ENCODE assay signal across 20 cellular contexts in the genomic region with DNA sequence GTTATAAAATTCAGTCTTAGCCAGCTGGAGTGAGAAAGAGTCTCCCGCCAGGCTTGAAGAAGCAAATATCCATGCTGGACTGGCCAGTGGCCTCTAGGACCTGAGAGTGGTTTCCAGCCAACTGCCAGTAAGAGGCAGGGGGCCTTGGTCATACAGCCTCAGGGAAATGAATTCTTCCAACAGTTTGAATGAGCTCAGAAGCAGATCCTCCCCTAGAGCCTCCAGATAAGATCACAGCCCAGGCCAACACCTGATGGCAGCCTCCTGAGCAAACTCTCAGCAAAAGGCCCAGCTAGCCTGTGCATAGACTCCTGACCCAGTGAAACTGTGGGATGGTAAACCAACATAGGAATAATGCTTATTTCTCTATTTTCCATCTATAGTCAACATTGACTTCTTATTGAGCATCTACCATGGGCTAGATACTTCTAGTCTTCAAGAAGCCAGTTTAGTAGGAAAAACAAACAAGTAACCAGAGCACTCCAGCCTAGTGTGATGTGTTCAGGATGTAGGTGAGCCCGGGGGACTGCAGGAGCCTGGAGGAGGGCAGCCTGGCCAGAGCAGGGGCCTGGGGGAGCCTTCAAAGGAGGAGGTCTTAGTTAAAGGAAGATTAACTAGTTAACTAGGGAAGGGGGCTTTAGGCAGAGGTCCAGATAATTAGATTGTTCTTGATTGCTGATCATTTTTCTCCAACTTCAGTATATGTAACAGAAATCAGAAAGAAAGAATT.
DNase-seq lines count a peak whose midpoint lies in the region; ATAC-seq and TF ChIP-seq lines count a peak whose summit lies in the region.
"Had no signal": no experiment of that assay in that cellular context is flagged by ENCODE, and none has a peak within 500 bp of the region (broad histone marks: within the 10 kb centered on the region; RNA-seq: fewer than 3 reads in every experiment).

No MANE protein-coding gene starts in this region.

- no peak overlapping the region for H4K12ac ChIP-seq in trophoblast cell (ENCODE audit: low read depth, low read length)

- H3K4me1 ChIP-seq in OCI-LY1 (ENCODE audit: insufficient read depth, low read length, severe bottlenecking) (peaks cover 11% of the 10 kb centered on the region), trophoblast cell (ENCODE audit: control insufficient read depth in 1 of 2, insufficient read depth in 2 of 2, low read length in 2 of 2) (no peaks in the 10 kb centered on the region), MM.1S (ENCODE audit: low read length) (peaks cover 19% of the 10 kb centered on the region)

- H2BK5ac ChIP-seq in trophoblast cell (ENCODE audit: low read depth, low read length, poor library complexity) = no peak overlapping the region

- no CpG with 5 or more reads among the region's 2 CpGs for WGBS in trophoblast cell (ENCODE audit: extremely low coverage, insufficient coverage, insufficient read length)

- H3K79me1 ChIP-seq in trophoblast cell (ENCODE audit: low read length) = no peaks in the 10 kb centered on the region

- no peak overlapping the region for H2BK12ac ChIP-seq in trophoblast cell (ENCODE audit: low read length)

- H3K27ac ChIP-seq in OCI-LY1 (ENCODE audit: low read depth, low read length, poor library complexity, severe bottlenecking) (no peak overlapping the region), trophoblast cell (ENCODE audit: low read depth, low read length) (no peak overlapping the region), MM.1S (ENCODE audit: low read length) (no peak overlapping the region)
- H3K27ac ChIP-seq: 22Rv1, lower lobe of right lung, thyroid gland, VCaP had no signal

- ATAC-seq in central memory CD8-positive, alpha-beta T cell (replicated peaks; ENCODE audit: extremely low read depth, poor library complexity, severe bottlenecking) = no peak
- ATAC-seq in GM19455 (IDR thresholded peaks at IDR 0.05; ENCODE audit: unreplicated experiment) = no peak
- ATAC-seq: lower lobe of right lung, Right ventricle myocardium inferior had no signal

- H3K4me2 ChIP-seq in OCI-LY1 (ENCODE audit: low read length) = peak overlapping the region; percentile 9; the same call in 1 of the 2 replicates
- no peak overlapping the region for H3K4me2 ChIP-seq in trophoblast cell (ENCODE audit: low read length)
- H3K4me2 ChIP-seq in MM.1S (ENCODE audit: low read depth, low read length) = no peak overlapping the region

- H3K36me3 ChIP-seq in OCI-LY1 (ENCODE audit: insufficient read depth, low read length) = no peaks in the 10 kb centered on the region
- no peaks in the 10 kb centered on the region for H3K36me3 ChIP-seq in trophoblast cell (ENCODE audit: control insufficient read depth in 1 of 2, insufficient read depth in 2 of 2, low read length in 2 of 2)
- H3K36me3 ChIP-seq in MM.1S (replicated peaks; ENCODE audit: insufficient read depth, low read length) = no peaks in the 10 kb centered on the region
- H3K36me3 ChIP-seq: lower lobe of right lung, thyroid gland had no signal

- peak; percentile 48 for DNase-seq in activated CD4-positive, alpha-beta T cell treated with anti-CD3 and anti-CD28 coated beads, Interleukin-2, amount 10 ng/mL, durations not matched to agents 24 days and 14 days
- DNase-seq in activated CD4-positive, alpha-beta T cell treated with anti-CD3 and anti-CD28 coated beads, Interleukin-2, amount 50 U/mL, for 4 hours = no peak
- DNase-seq in central memory CD8-positive, alpha-beta T cell (ENCODE audit: low spot score in 2 of 2) = no peak
- DNase-seq in trophoblast cell (peak; percentile 11 to 15), amygdala (lab: John Stamatoyannopoulos, UW) (no peak), MM.1S (no peak)
- DNase-seq: activated CD8-positive, alpha-beta memory T cell treated with anti-CD3 and anti-CD28 coated beads for 24 hours; DMS79; lower lobe of right lung; NCI-H187; NCI-H446; stimulated activated CD4-positive, alpha-beta T cell treated with anti-CD3 and anti-CD28 coated beads, Interleukin-4, amount 100 ng/mL, for 1 hour; thyroid gland had no signal

- intact Hi-C loops in activated CD4-positive, alpha-beta T cell treated with anti-CD3 and anti-CD28 coated beads, Interleukin-2, amount 10 ng/mL, durations not matched to agents 24 days and 14 days (cut with micrococcal nuclease) = loop anchor here (10.0 kb wide), 1 partner anchor 376 kb away; no protein-coding TSS in a partner anchor

- no peak overlapping the region for H2AK5ac ChIP-seq in trophoblast cell (ENCODE audit: low read length)

- no peak overlapping the region for H2BK120ac ChIP-seq in trophoblast cell (ENCODE audit: insufficient read depth, low read length, poor library complexity)

- no peak overlapping the region for H4K91ac ChIP-seq in trophoblast cell (ENCODE audit: low read depth, low read length)

- H3K27me3 ChIP-seq in OCI-LY1 (ENCODE audit: insufficient read depth, low read length) = no peaks in the 10 kb centered on the region
- no peaks in the 10 kb centered on the region for H3K27me3 ChIP-seq in trophoblast cell (ENCODE audit: insufficient read depth, low read length)
- H3K27me3 ChIP-seq in MM.1S (replicated peaks; ENCODE audit: insufficient read depth, low read length) = no peaks in the 10 kb centered on the region
- H3K27me3 ChIP-seq: thyroid gland had no signal

- H3F3A ChIP-seq in OCI-LY1 (ENCODE audit: insufficient read depth, low read length) (no peaks in the 10 kb centered on the region), MM.1S (ENCODE audit: insufficient read depth, low read length) (no peaks in the 10 kb centered on the region)

- H3K4me3 ChIP-seq in OCI-LY1 (ENCODE audit: low read depth, low read length, poor library complexity, severe bottlenecking) (no peak overlapping the region), trophoblast cell (ENCODE audit: low read depth, low read length) (no peak overlapping the region), MM.1S (ENCODE audit: low read length) (no peak overlapping the region)
- H3K4me3 ChIP-seq: lower lobe of right lung, skin epidermis, thyroid gland had no signal

- H4K20me1 ChIP-seq in OCI-LY1 (ENCODE audit: insufficient read depth, low read length) (no peaks in the 10 kb centered on the region), MM.1S (ENCODE audit: insufficient read depth, low read length) (no peaks in the 10 kb centered on the region)

- TF ChIP-seq CTCF in OCI-LY1 (IDR thresholded peaks at IDR 0.05; ENCODE audit: low read length) (no peak), MM.1S (IDR thresholded peaks at IDR 0.05; ENCODE audit: low read length) (no peak)

- H4K8ac ChIP-seq in trophoblast cell (ENCODE audit: low read depth, low read length) = no peak overlapping the region

- H3K4me3 Mint-ChIP-seq in activated CD4-positive, alpha-beta T cell treated with anti-CD3 and anti-CD28 coated beads, Interleukin-2, amount 10 ng/mL, durations not matched to agents 24 days and 14 days = no peak overlapping the region
- H3K4me3 Mint-ChIP-seq in central memory CD8-positive, alpha-beta T cell = peak overlapping the region; percentile 74
- H3K4me3 Mint-ChIP-seq: T-helper 1 cell treated with Interleukin-12 subunit alpha and Interleukin-12 subunit beta and Interleukin-4 antibody, amounts not matched to agents 30 μg/mL and 1 μg/mL, for 36 hours had no signal

- H3K18ac ChIP-seq in trophoblast cell (ENCODE audit: low read length) = no peak overlapping the region

- H3K9me3 ChIP-seq in OCI-LY1 (ENCODE audit: low read length) (peaks cover 2% of the 10 kb centered on the region; the same call in 1 of the 2 replicates), trophoblast cell (ENCODE audit: insufficient read depth, low read depth, low read length) (peaks cover 2% of the 10 kb centered on the region), MM.1S (replicated peaks; ENCODE audit: insufficient read depth, low read length) (no peaks in the 10 kb centered on the region)
- H3K9me3 ChIP-seq: lower lobe of right lung, thyroid gland had no signal

- H3K23ac ChIP-seq in trophoblast cell (ENCODE audit: low read length) = no peak overlapping the region

- peaks cover 48% of the 10 kb centered on the region for H3K4me1 Mint-ChIP-seq in activated CD4-positive, alpha-beta T cell treated with anti-CD3 and anti-CD28 coated beads, Interleukin-2, amount 10 ng/mL, durations not matched to agents 24 days and 14 days
- peaks cover 46% of the 10 kb centered on the region for H3K4me1 Mint-ChIP-seq in central memory CD8-positive, alpha-beta T cell

- no peak overlapping the region for H3K14ac ChIP-seq in trophoblast cell (ENCODE audit: low read length)

- no peaks in the 10 kb centered on the region for H3K79me2 ChIP-seq in OCI-LY1 (ENCODE audit: insufficient read depth, low read length)
- H3K79me2 ChIP-seq in trophoblast cell (ENCODE audit: control insufficient read depth, insufficient read depth, low read length, poor library complexity) = no peaks in the 10 kb centered on the region
- no peaks in the 10 kb centered on the region for H3K79me2 ChIP-seq in MM.1S (ENCODE audit: low read length)

- H3K9ac ChIP-seq in OCI-LY1 (ENCODE audit: low read length) (no peak overlapping the region), trophoblast cell (ENCODE audit: low read length) (no peak overlapping the region), MM.1S (ENCODE audit: low read length) (no peak overlapping the region)

- no peak overlapping the region for H2AFZ ChIP-seq in OCI-LY1 (ENCODE audit: low read length)
- no peak overlapping the region for H2AFZ ChIP-seq in trophoblast cell (ENCODE audit: insufficient read depth, low read length, poor library complexity)
- no peak overlapping the region for H2AFZ ChIP-seq in MM.1S (ENCODE audit: low read length)

- H3K9me3 Mint-ChIP-seq in activated CD4-positive, alpha-beta T cell treated with anti-CD3 and anti-CD28 coated beads, Interleukin-2, amount 10 ng/mL, durations not matched to agents 24 days and 14 days = peaks cover 25% of the 10 kb centered on the region
- no peaks in the 10 kb centered on the region for H3K9me3 Mint-ChIP-seq in central memory CD8-positive, alpha-beta T cell

- H3K36me3 Mint-ChIP-seq in activated CD4-positive, alpha-beta T cell treated with anti-CD3 and anti-CD28 coated beads, Interleukin-2, amount 10 ng/mL, durations not matched to agents 24 days and 14 days (ENCODE audit: low read depth) = peaks cover 10% of the 10 kb centered on the region
- H3K36me3 Mint-ChIP-seq in central memory CD8-positive, alpha-beta T cell (ENCODE audit: insufficient read depth) = peaks cover 3% of the 10 kb centered on the region

- no peak overlapping the region for H3K4ac ChIP-seq in trophoblast cell (ENCODE audit: low read depth, low read length)

- H3K27me3 Mint-ChIP-seq in activated CD4-positive, alpha-beta T cell treated with anti-CD3 and anti-CD28 coated beads, Interleukin-2, amount 10 ng/mL, durations not matched to agents 24 days and 14 days = no peaks in the 10 kb centered on the region
- H3K27me3 Mint-ChIP-seq in central memory CD8-positive, alpha-beta T cell = no peaks in the 10 kb centered on the region

- no peak overlapping the region for H3K27ac Mint-ChIP-seq in activated CD4-positive, alpha-beta T cell treated with anti-CD3 and anti-CD28 coated beads, Interleukin-2, amount 10 ng/mL, durations not matched to agents 24 days and 14 days
- peak overlapping the region; percentile 94 for H3K27ac Mint-ChIP-seq in central memory CD8-positive, alpha-beta T cell (ENCODE audit: low read depth)
- H3K27ac Mint-ChIP-seq: T-helper 1 cell treated with Interleukin-12 subunit alpha and Interleukin-12 subunit beta and Interleukin-4 antibody, amounts not matched to agents 30 μg/mL and 1 μg/mL, for 36 hours had no signal

- H3K9me2 ChIP-seq in OCI-LY1 (ENCODE audit: low read depth, low read length) (no peaks in the 10 kb centered on the region), MM.1S (replicated peaks; ENCODE audit: insufficient read depth, low read length) (no peaks in the 10 kb centered on the region)

Comparison
In these comparisons a context has a peak if more than half of its experiments do, and no peak if none do; other contexts are left out.
1. DNase-seq: peak in activated CD4-positive, alpha-beta T cell treated with anti-CD3 and anti-CD28 coated beads, Interleukin-2, amount 10 ng/mL, durations not matched to agents 24 days and 14 days (single experiment) and trophoblast cell (2 of 2); none in activated CD4-positive, alpha-beta T cell treated with anti-CD3 and anti-CD28 coated beads, Interleukin-2, amount 50 U/mL, for 4 hours (0 of 2), central memory CD8-positive, alpha-beta T cell (0 of 2), amygdala (0 of 56) and MM.1S (single experiment).